ENCODE assay signal across 13 cellular contexts in the genomic region with DNA sequence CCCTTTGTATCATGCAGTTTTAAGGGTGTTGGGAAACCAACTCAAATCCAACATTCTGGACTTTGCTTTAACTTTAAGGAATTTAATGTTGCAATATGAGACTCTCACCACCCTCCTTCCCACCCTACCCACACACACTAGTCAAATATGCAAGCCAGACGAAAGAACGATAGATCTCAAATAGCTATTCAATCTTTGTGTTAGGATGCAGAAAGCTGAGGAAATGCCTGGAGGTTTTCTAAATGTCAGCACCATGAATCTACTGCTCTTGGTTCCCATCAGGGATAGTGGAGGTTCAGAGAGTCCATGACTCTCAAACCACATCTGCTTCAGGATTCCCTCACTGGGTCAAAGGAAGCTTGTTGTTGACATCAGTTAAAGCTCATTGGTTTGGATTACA. TPM values are rescaled to one million over a fixed set of nuclear protein-coding genes. Genes with fewer than 3 reads are reported as not detected.
DNase-seq lines count a peak whose midpoint lies in the region; ATAC-seq and TF ChIP-seq lines count a peak whose summit lies in the region.
"Had no signal": no experiment of that assay in that cellular context is flagged by ENCODE, and none has a peak within 500 bp of the region (broad histone marks: within the 10 kb centered on the region; RNA-seq: fewer than 3 reads in every experiment).

No MANE protein-coding gene starts in this region.

- CTCF ChIA-PET in mammary epithelial cell (lab: Charles Lee; ENCODE audit: low non-redundant PET) = interaction anchor here (0.8 kb wide), 1 partner anchor 138 kb away, joined by 4 read pairs; no protein-coding TSS in a partner anchor

- no peak overlapping the region for H2AK5ac ChIP-seq in mesenchymal stem cell (ENCODE audit: low read length, severe bottlenecking)

- H3K9ac ChIP-seq in mammary epithelial cell (ENCODE audit: insufficient read depth, low read length) = no peak overlapping the region
- H3K9ac ChIP-seq in mesenchymal stem cell (ENCODE audit: low read length) = peak overlapping the region; percentile 3
- H3K9ac ChIP-seq: neural progenitor cell had no signal

- no peak overlapping the region for H3K18ac ChIP-seq in mesenchymal stem cell (ENCODE audit: low read depth in 1 of 2, low read length in 2 of 2)

- H3K4me1 Mint-ChIP-seq in HFFc6 (ENCODE audit: low read depth) = peaks cover 68% of the 10 kb centered on the region
- H3K4me1 Mint-ChIP-seq: activated B cell treated with CpG ODN at 0.5 μM for 24 hours had no signal

- no TSS peak for BruUV-seq in mammary epithelial cell (replicated peaks; lab: Mats Ljungman, UMichigan)

- no peak overlapping the region for H2BK120ac ChIP-seq in mesenchymal stem cell (ENCODE audit: low read depth, low read length)

- no peaks in the 10 kb centered on the region for H3K79me2 ChIP-seq in mammary epithelial cell (ENCODE audit: insufficient read depth, low read length)

- H3K4me2 ChIP-seq in mammary epithelial cell (ENCODE audit: insufficient read depth, low read depth, low read length) (peak overlapping the region; percentile 54), mesenchymal stem cell (ENCODE audit: low read length, poor library complexity, severe bottlenecking) (no peak overlapping the region)
- H3K4me2 ChIP-seq: neural progenitor cell had no signal

- H4K8ac ChIP-seq in mesenchymal stem cell (ENCODE audit: low read length) = no peak overlapping the region

- ATAC-seq in HG03108 (IDR thresholded peaks at IDR 0.05; ENCODE audit: unreplicated experiment) = no peak

- TF ChIP-seq CTCF in HFFc6 (IDR thresholded peaks at IDR 0.05) (no peak), mammary epithelial cell (conservative IDR thresholded peaks at IDR 0.05 in 1 of 2, IDR thresholded peaks at IDR 0.05 in 1 of 2; ENCODE audit: extremely low read depth in 1 of 2, insufficient read depth in 1 of 2, low read depth in 1 of 2, low read length in 2 of 2) (no peak)

- H3K79me1 ChIP-seq in mesenchymal stem cell (replicated peaks; ENCODE audit: low read length, poor library complexity, severe bottlenecking) = no peaks in the 10 kb centered on the region

- H2AFZ ChIP-seq in mammary epithelial cell (ENCODE audit: low read depth, low read length) (no peak overlapping the region), mesenchymal stem cell (ENCODE audit: low read depth, low read length) (no peak overlapping the region)
- H2AFZ ChIP-seq: neural progenitor cell had no signal

- no peaks in the 10 kb centered on the region for H4K20me1 ChIP-seq in mammary epithelial cell (ENCODE audit: insufficient read depth, low read length)

- peaks cover 27% of the 10 kb centered on the region for H3K4me1 ChIP-seq in mammary epithelial cell (ENCODE audit: insufficient read depth, low read length)
- peaks cover 13% of the 10 kb centered on the region for H3K4me1 ChIP-seq in mesenchymal stem cell (ENCODE audit: control insufficient read depth, insufficient read depth, low read depth, low read length)

- H3K14ac ChIP-seq in mesenchymal stem cell (ENCODE audit: low read length in 2 of 2) = no peak overlapping the region

- H3K27me3 Mint-ChIP-seq in HFFc6 (ENCODE audit: insufficient read depth) = peaks cover 7% of the 10 kb centered on the region
- H3K27me3 Mint-ChIP-seq: central memory CD8-positive, alpha-beta T cell had no signal

- no peak overlapping the region for H2BK5ac ChIP-seq in mesenchymal stem cell (ENCODE audit: low read depth, low read length, poor library complexity, severe bottlenecking)

- H3K23ac ChIP-seq in mesenchymal stem cell (ENCODE audit: low read length in 2 of 2) = no peak overlapping the region

- no peaks in the 10 kb centered on the region for H3K9me3 Mint-ChIP-seq in HFFc6
- H3K9me3 Mint-ChIP-seq: activated B cell treated with CpG ODN at 0.5 μM for 24 hours; central memory CD8-positive, alpha-beta T cell; neural progenitor cell had no signal

- H3K27ac Mint-ChIP-seq in HFFc6 = peak overlapping the region; percentile 50
- H3K27ac Mint-ChIP-seq: activated B cell treated with CpG ODN at 0.5 μM for 24 hours, neural progenitor cell had no signal

- H3K4ac ChIP-seq in mesenchymal stem cell (ENCODE audit: low read depth in 1 of 2, low read length in 2 of 2) = no peak overlapping the region

- H2BK12ac ChIP-seq in mesenchymal stem cell (ENCODE audit: low read length in 2 of 2) = no peak overlapping the region

- no peaks in the 10 kb centered on the region for H3K9me3 ChIP-seq in mammary epithelial cell (replicated peaks; ENCODE audit: insufficient read depth, low read length)
- no peaks in the 10 kb centered on the region for H3K9me3 ChIP-seq in mesenchymal stem cell (ENCODE audit: control insufficient read depth, low read length)

- no peaks in the 10 kb centered on the region for H3K36me3 Mint-ChIP-seq in HFFc6 (ENCODE audit: low read depth)
- H3K36me3 Mint-ChIP-seq: neural progenitor cell had no signal

- WGBS in mammary epithelial cell (ENCODE audit: low coverage, missing lambda C conversion rate) = 0% methylated on average over 2 of the region's 2 CpGs
- 62% methylated on average over 2 of the region's 2 CpGs for WGBS in mesenchymal stem cell

- H3K4me3 ChIP-seq in mammary epithelial cell (replicated peaks in 1 of 3; ENCODE audit: insufficient read depth in 1 of 3, low read depth in 2 of 3, low read length in 3 of 3) (no peak overlapping the region), mesenchymal stem cell (ENCODE audit: insufficient read depth in 1 of 2, low read depth in 1 of 2, low read length in 2 of 2) (peak overlapping the region in 1 of 2 experiments; percentile 24)
- H3K4me3 ChIP-seq: lung, neural progenitor cell had no signal

- H3K4me3 Mint-ChIP-seq in HFFc6 = peak overlapping the region; percentile 64
- H3K4me3 Mint-ChIP-seq: activated B cell treated with CpG ODN at 0.5 μM for 24 hours; central memory CD8-positive, alpha-beta T cell; neural progenitor cell had no signal

- H3K27ac ChIP-seq in mammary epithelial cell (ENCODE audit: insufficient read depth, low read depth, low read length) = no peak overlapping the region
- H3K27ac ChIP-seq in mesenchymal stem cell (ENCODE audit: low read length, poor library complexity, severe bottlenecking) = peak overlapping the region; percentile 58
- H3K27ac ChIP-seq: neural progenitor cell had no signal

- intact Hi-C loops in mammary epithelial cell (cut with micrococcal nuclease) = no loop called here

- H4K91ac ChIP-seq in mesenchymal stem cell (ENCODE audit: low read length) = no peak overlapping the region

- in situ Hi-C loops in mammary epithelial cell (cut with MboI; ENCODE audit: low sequenced_read_pairs in 2 of 2) = no loop called here

- H3K27me3 ChIP-seq in mammary epithelial cell (ENCODE audit: insufficient read depth, low read length) = no peaks in the 10 kb centered on the region
- H3K27me3 ChIP-seq in mesenchymal stem cell (ENCODE audit: control insufficient read depth in 1 of 2, insufficient read depth in 1 of 2, low read length in 2 of 2) = no peaks in the 10 kb centered on the region
- H3K27me3 ChIP-seq: neural progenitor cell had no signal

- dilution Hi-C loops in mammary epithelial cell (cut with HindIII; ENCODE audit: low sequenced_read_pairs) = no loop called here

- H2BK15ac ChIP-seq in mesenchymal stem cell (ENCODE audit: low read depth, poor library complexity, severe bottlenecking) = no peak overlapping the region

- no peaks in the 10 kb centered on the region for H3K36me3 ChIP-seq in mammary epithelial cell (ENCODE audit: insufficient read depth, low read length)
- no peaks in the 10 kb centered on the region for H3K36me3 ChIP-seq in mesenchymal stem cell (ENCODE audit: control insufficient read depth in 1 of 2, insufficient read depth in 2 of 2, low read depth in 1 of 2, low read length in 2 of 2)
- H3K36me3 ChIP-seq: neural progenitor cell had no signal

- peak; percentile 76 for DNase-seq in AG08395 (ENCODE audit: low spot score)
- DNase-seq in HFFc6 = peak; percentile 56
- peak; percentile 14 for DNase-seq in mammary epithelial cell
- DNase-seq in mesenchymal stem cell = peak; percentile 50
- no peak for DNase-seq in hypothalamus (lab: John Stamatoyannopoulos, UW)
- no peak for DNase-seq in kidney tubule cell (ENCODE audit: low spot score)
- no peak for DNase-seq in NCI-H146 treated with DMSO at 0.1 percent for 48 hours (lab: John Stamatoyannopoulos, UW; ENCODE audit: unreplicated experiment)
- DNase-seq: activated B cell treated with CpG ODN at 0.5 μM for 24 hours; stimulated activated CD4-positive, alpha-beta T cell treated with anti-CD3 and anti-CD28 coated beads, Interleukin-12 subunit alpha, Interleukin-12 subunit beta, amount 100 ng/mL, for 4 hours had no signal

RNA-seq across cellular contexts. Expression of a gene that starts 33.7 kb away (rescaled TPM):
- under 1 TPM; 0.14 to 0.91 (median 0.47) TPM for total RNA-seq in HFFc6 (2021; fragmentation: NEBNext Ultra II Directional; extraction: Animal tissue kit (Norgen Biotek cat#: 25700))
- 10 to 100 TPM; 17.0 to 27.7 TPM for total RNA-seq in mammary epithelial cell
- polyA plus RNA-seq in mammary epithelial cell = 2.8 TPM
- 17.1 TPM for polyA minus RNA-seq in mammary epithelial cell
- 0.06 TPM for polyA plus RNA-seq in mesenchymal stem cell (2013, experiment 1 of 2)
- 0.07 TPM for polyA plus RNA-seq in mesenchymal stem cell (2013, experiment 2 of 2)

Comparison
In these comparisons a context has a peak if more than half of its experiments do, and no peak if none do; other contexts are left out.
1. DNase-seq: peak in AG08395 (single experiment), HFFc6 (single experiment), mammary epithelial cell (single experiment) and mesenchymal stem cell (single experiment); none in hypothalamus (0 of 51), kidney tubule cell (single experiment) and NCI-H146 treated with DMSO at 0.1 percent for 48 hours (single experiment).
2. RNA of a gene that starts 33.7 kb away (total RNA-seq): 17.0 to 27.7 TPM in mammary epithelial cell; 0.14 to 0.91 TPM in HFFc6; every median in the first group is over 4 times any median in the second.